Comparison of ENCODE assay signal across 26 cellular contexts in genomic region chr10:124265776-124266467, GRCh38.
"Had no signal": no experiment of that assay in that cellular context is flagged by ENCODE, and none has a peak within 500 bp of the region (broad histone marks: within the 10 kb centered on the region; RNA-seq: fewer than 3 reads in every experiment).

No MANE protein-coding gene starts in this region.

- H3K36me3 Mint-ChIP-seq: activated CD4-positive, alpha-beta memory T cell treated with anti-CD3 and anti-CD28 coated beads for 36 hours; activated CD8-positive, alpha-beta memory T cell treated with anti-CD3 and anti-CD28 coated beads, Interleukin-2, amount 10 ng/mL, durations not matched to agents 7 days and 5 days; activated naive CD4-positive, alpha-beta T cell treated with anti-CD3 and anti-CD28 coated beads, Interleukin-2, amount 50 U/mL, for 24 hours; activated naive CD8-positive, alpha-beta T cell treated with anti-CD3 and anti-CD28 coated beads for 36 hours had no signal

- H3K4me1 Mint-ChIP-seq: activated CD4-positive, alpha-beta T cell treated with anti-CD3 and anti-CD28 coated beads for 36 hours; activated CD4-positive, alpha-beta T cell treated with anti-CD3 and anti-CD28 coated beads, Interleukin-2, amount 10 ng/mL, durations not matched to agents 24 days and 14 days; activated CD8-positive, alpha-beta memory T cell treated with anti-CD3 and anti-CD28 coated beads, Interleukin-2, amount 10 ng/mL, durations not matched to agents 7 days and 5 days; activated naive CD4-positive, alpha-beta T cell treated with anti-CD3 and anti-CD28 coated beads, Interleukin-2, amount 50 U/mL, for 24 hours; activated naive CD8-positive, alpha-beta T cell treated with anti-CD3 and anti-CD28 coated beads for 36 hours; activated naive CD8-positive, alpha-beta T cell treated with anti-CD3 and anti-CD28 coated beads, Interleukin-2, amount 50 U/mL, for 24 hours had no signal

- FAIRE-seq: frontal cortex had no signal

- H3K27ac ChIP-seq: adrenal gland, body of pancreas, colonic mucosa, esophagus squamous epithelium had no signal

- H3K27ac Mint-ChIP-seq: activated CD4-positive, alpha-beta memory T cell treated with anti-CD3 and anti-CD28 coated beads for 36 hours; activated CD4-positive, alpha-beta T cell treated with anti-CD3 and anti-CD28 coated beads, Interleukin-2, amount 10 ng/mL, durations not matched to agents 24 days and 14 days; activated CD8-positive, alpha-beta memory T cell treated with anti-CD3 and anti-CD28 coated beads, Interleukin-2, amount 10 ng/mL, durations not matched to agents 7 days and 5 days; activated CD8-positive, alpha-beta T cell treated with anti-CD3 and anti-CD28 coated beads, Interleukin-2, amount 10 ng/mL, durations not matched to agents 7 days and 5 days; activated naive CD4-positive, alpha-beta T cell treated with anti-CD3 and anti-CD28 coated beads for 36 hours; activated naive CD4-positive, alpha-beta T cell treated with anti-CD3 and anti-CD28 coated beads, Interleukin-2, amount 50 U/mL, for 24 hours; activated naive CD8-positive, alpha-beta T cell treated with anti-CD3 and anti-CD28 coated beads for 36 hours; activated naive CD8-positive, alpha-beta T cell treated with anti-CD3 and anti-CD28 coated beads, Interleukin-2, amount 50 U/mL, for 24 hours; activated T-cell treated with anti-CD3 and anti-CD28 coated beads, Interleukin-2, amount 50 U/mL, for 72 hours; effector memory CD8-positive, alpha-beta T cell had no signal

- DNase-seq: activated CD4-positive, alpha-beta memory T cell treated with anti-CD3 and anti-CD28 coated beads for 36 hours; activated CD4-positive, alpha-beta T cell treated with anti-CD3 and anti-CD28 coated beads for 36 hours; activated CD4-positive, alpha-beta T cell treated with anti-CD3 and anti-CD28 coated beads, Interleukin-2, amount 10 ng/mL, durations not matched to agents 24 days and 14 days; activated CD4-positive, CD25-positive, alpha-beta regulatory T cell; activated CD4-positive, CD25-positive, alpha-beta regulatory T cell treated with anti-CD3 and anti-CD28 coated beads, Interleukin-2, amount 50 U/mL, for 72 hours; activated CD8-positive, alpha-beta memory T cell treated with anti-CD3 and anti-CD28 coated beads, Interleukin-2, amount 10 ng/mL, durations not matched to agents 7 days and 5 days; activated CD8-positive, alpha-beta memory T cell treated with anti-CD3 and anti-CD28 coated beads, Interleukin-2, amount 50 U/mL, for 4 hours; activated CD8-positive, alpha-beta T cell treated with anti-CD3 and anti-CD28 coated beads, Interleukin-2, amount 10 ng/mL, durations not matched to agents 7 days and 5 days; activated naive CD4-positive, alpha-beta T cell treated with anti-CD3 and anti-CD28 coated beads for 36 hours; activated naive CD8-positive, alpha-beta T cell treated with anti-CD3 and anti-CD28 coated beads for 36 hours; activated naive CD8-positive, alpha-beta T cell treated with anti-CD3 and anti-CD28 coated beads, Interleukin-2, amount 50 U/mL, for 24 hours; activated T-cell treated with anti-CD3 and anti-CD28 coated beads, Interleukin-2, amount 50 U/mL, for 1 hour; activated T-cell treated with anti-CD3 and anti-CD28 coated beads, Interleukin-2, amount 50 U/mL, for 72 hours; adrenal gland; amygdala; body of pancreas; caudate nucleus; colonic mucosa; dermis blood vessel endothelial cell; effector CD4-positive, alpha-beta T cell; effector memory CD8-positive, alpha-beta T cell; esophagus squamous epithelium; head of caudate nucleus; T-helper 2 cell had no signal

- H3K4me3 Mint-ChIP-seq: activated CD4-positive, alpha-beta memory T cell treated with anti-CD3 and anti-CD28 coated beads for 36 hours; activated CD4-positive, alpha-beta T cell treated with anti-CD3 and anti-CD28 coated beads for 36 hours; activated CD4-positive, alpha-beta T cell treated with anti-CD3 and anti-CD28 coated beads, Interleukin-2, amount 10 ng/mL, durations not matched to agents 24 days and 14 days; activated CD8-positive, alpha-beta memory T cell treated with anti-CD3 and anti-CD28 coated beads, Interleukin-2, amount 10 ng/mL, durations not matched to agents 7 days and 5 days; activated CD8-positive, alpha-beta T cell treated with anti-CD3 and anti-CD28 coated beads, Interleukin-2, amount 10 ng/mL, durations not matched to agents 7 days and 5 days; activated naive CD4-positive, alpha-beta T cell treated with anti-CD3 and anti-CD28 coated beads for 36 hours; activated naive CD4-positive, alpha-beta T cell treated with anti-CD3 and anti-CD28 coated beads, Interleukin-2, amount 50 U/mL, for 24 hours; activated naive CD8-positive, alpha-beta T cell treated with anti-CD3 and anti-CD28 coated beads for 36 hours; activated naive CD8-positive, alpha-beta T cell treated with anti-CD3 and anti-CD28 coated beads, Interleukin-2, amount 50 U/mL, for 24 hours; activated T-cell treated with anti-CD3 and anti-CD28 coated beads, Interleukin-2, amount 50 U/mL, for 72 hours; effector memory CD8-positive, alpha-beta T cell had no signal

- H3K27me3 ChIP-seq: adrenal gland, body of pancreas, colonic mucosa had no signal

- H3K36me3 ChIP-seq: adrenal gland, colonic mucosa, esophagus squamous epithelium had no signal

- H3K9me3 ChIP-seq: adrenal gland, body of pancreas, colonic mucosa, esophagus squamous epithelium had no signal

- H3K27me3 Mint-ChIP-seq: activated CD4-positive, alpha-beta memory T cell treated with anti-CD3 and anti-CD28 coated beads for 36 hours; activated CD4-positive, alpha-beta T cell treated with anti-CD3 and anti-CD28 coated beads, Interleukin-2, amount 10 ng/mL, durations not matched to agents 24 days and 14 days; activated CD8-positive, alpha-beta memory T cell treated with anti-CD3 and anti-CD28 coated beads, Interleukin-2, amount 10 ng/mL, durations not matched to agents 7 days and 5 days; activated naive CD4-positive, alpha-beta T cell treated with anti-CD3 and anti-CD28 coated beads, Interleukin-2, amount 50 U/mL, for 24 hours; activated naive CD8-positive, alpha-beta T cell treated with anti-CD3 and anti-CD28 coated beads for 36 hours; activated naive CD8-positive, alpha-beta T cell treated with anti-CD3 and anti-CD28 coated beads, Interleukin-2, amount 50 U/mL, for 24 hours had no signal

- H3K9me3 Mint-ChIP-seq: activated CD4-positive, alpha-beta memory T cell treated with anti-CD3 and anti-CD28 coated beads for 36 hours; activated CD4-positive, alpha-beta T cell treated with anti-CD3 and anti-CD28 coated beads, Interleukin-2, amount 10 ng/mL, durations not matched to agents 24 days and 14 days; activated naive CD4-positive, alpha-beta T cell treated with anti-CD3 and anti-CD28 coated beads for 36 hours; activated naive CD4-positive, alpha-beta T cell treated with anti-CD3 and anti-CD28 coated beads, Interleukin-2, amount 50 U/mL, for 24 hours; activated naive CD8-positive, alpha-beta T cell treated with anti-CD3 and anti-CD28 coated beads for 36 hours; activated naive CD8-positive, alpha-beta T cell treated with anti-CD3 and anti-CD28 coated beads, Interleukin-2, amount 50 U/mL, for 24 hours; activated T-cell treated with anti-CD3 and anti-CD28 coated beads, Interleukin-2, amount 50 U/mL, for 72 hours; effector memory CD8-positive, alpha-beta T cell had no signal

- H3K4me1 ChIP-seq: adrenal gland, body of pancreas, colonic mucosa, esophagus squamous epithelium had no signal

- H3K4me3 ChIP-seq: adrenal gland, body of pancreas, colonic mucosa, esophagus squamous epithelium had no signal

- ATAC-seq: activated CD4-positive, alpha-beta T cell treated with anti-CD3 and anti-CD28 coated beads for 36 hours; activated CD8-positive, alpha-beta memory T cell treated with anti-CD3 and anti-CD28 coated beads, Interleukin-2, amount 10 ng/mL, durations not matched to agents 7 days and 5 days; activated CD8-positive, alpha-beta T cell treated with anti-CD3 and anti-CD28 coated beads, Interleukin-2, amount 10 ng/mL, durations not matched to agents 7 days and 5 days; activated naive CD8-positive, alpha-beta T cell treated with anti-CD3 and anti-CD28 coated beads, Interleukin-2, amount 50 U/mL, for 24 hours; activated T-cell treated with anti-CD3 and anti-CD28 coated beads, Interleukin-2, amount 50 U/mL, for 72 hours; body of pancreas; effector memory CD8-positive, alpha-beta T cell had no signal
